ENCODE assay signal across 22 cellular contexts in genomic region chr3:58837141-58837862, GRCh38.
"Had no signal": no experiment of that assay in that cellular context is flagged by ENCODE, and none has a peak within 500 bp of the region (broad histone marks: within the 10 kb centered on the region; RNA-seq: fewer than 3 reads in every experiment).

No MANE protein-coding gene starts in this region.

- H3K4me3 ChIP-seq: colonic mucosa, esophagus squamous epithelium, gastrocnemius medialis, heart right ventricle, left lung, lower lobe of right lung, mucosa of descending colon had no signal

- H3K27ac ChIP-seq: colonic mucosa, epithelial cell of prostate, esophagus squamous epithelium, gastrocnemius medialis, heart right ventricle, left lung, lower lobe of right lung had no signal

- H3K27me3 ChIP-seq: colonic mucosa, esophagus squamous epithelium, gastrocnemius medialis, heart right ventricle, left lung had no signal

- ATAC-seq: effector memory CD8-positive, alpha-beta T cell; esophagus mucosa; gastrocnemius medialis; heart right ventricle; left cardiac atrium; left lung; left ventricle myocardium superior; lower lobe of right lung; mucosa of descending colon had no signal

- H3K36me3 ChIP-seq: colonic mucosa, esophagus squamous epithelium, gastrocnemius medialis, heart right ventricle, left lung, lower lobe of right lung had no signal

- H3K4me1 ChIP-seq: colonic mucosa, esophagus squamous epithelium, gastrocnemius medialis, heart right ventricle, left lung, lower lobe of right lung had no signal

- H3K9me3 ChIP-seq: colonic mucosa, esophagus squamous epithelium, gastrocnemius medialis, heart right ventricle, left lung, lower lobe of right lung, mucosa of descending colon had no signal

- DNase-seq: colonic mucosa; cortex of kidney; effector CD8-positive, alpha-beta T cell; effector memory CD8-positive, alpha-beta T cell; endodermal cell; erythroblast; esophagus squamous epithelium; foreskin melanocyte; gastrocnemius medialis; glutamatergic neuron; head of caudate nucleus; heart right ventricle; hippocampal formation; left cardiac atrium; left lung; left ventricle myocardium superior; lower lobe of right lung; mesenchymal stem cell; mucosa of descending colon; naive B cell had no signal
